Comparison of ENCODE assay signal across 1 cellular context in genomic region chr15:77623878-77624524, GRCh38.
TF ChIP-seq lines count a peak whose summit lies in the region.

No MANE protein-coding gene starts in this region.

TF ChIP-seq in HEK293, 187 proteins besides CTCF, POLR2A, EP300 and RAD21 (continued from another document and continues in another):
- TF ChIP-seq HIC1 (tag by site-specific recombination; IDR thresholded peaks at IDR 0.05) (no peak), ZBTB1 (tag by site-specific recombination; IDR thresholded peaks at IDR 0.05) (no peak), ZNF169 (tag by site-specific recombination; IDR thresholded peaks at IDR 0.05) (no peak), ZNF626 (tag by site-specific recombination; IDR thresholded peaks at IDR 0.05) (no peak), TRIM28 (IDR thresholded peaks at IDR 0.05; ENCODE audit: borderline replicate concordance, low read length) (no peak), ZNF629 (tag by site-specific recombination; IDR thresholded peaks at IDR 0.05) (no peak), ZNF544 (tag by site-specific recombination; IDR thresholded peaks at IDR 0.05) (no peak), ZNF280C (tag by site-specific recombination; IDR thresholded peaks at IDR 0.05) (no peak), ZNF341 (tag by site-specific recombination; IDR thresholded peaks at IDR 0.05; ENCODE audit: low read depth) (no peak), ZNF416 (tag by site-specific recombination; IDR thresholded peaks at IDR 0.05) (no peak), ZNF513 (tag by site-specific recombination; IDR thresholded peaks at IDR 0.05) (no peak), ZNF394 (tag by site-specific recombination; IDR thresholded peaks at IDR 0.05; ENCODE audit: borderline replicate concordance) (no peak), ZNF704 (tag by site-specific recombination; IDR thresholded peaks at IDR 0.05) (no peak), ZNF280D (tag by site-specific recombination; IDR thresholded peaks at IDR 0.05) (no peak), ZFP3 (tag by site-specific recombination; IDR thresholded peaks at IDR 0.05; ENCODE audit: low read depth) (no peak), ZEB2 (tag by site-specific recombination; IDR thresholded peaks at IDR 0.05) (no peak), ZNF274 (IDR thresholded peaks at IDR 0.05; ENCODE audit: low read length) (no peak), ZNF274 (tag by site-specific recombination; IDR thresholded peaks at IDR 0.05; ENCODE audit: borderline replicate concordance) (no peak), ZNF488 (tag by site-specific recombination; IDR thresholded peaks at IDR 0.05) (peak; percentile 81), ZNF391 (tag by site-specific recombination; IDR thresholded peaks at IDR 0.05; ENCODE audit: borderline replicate concordance, low read depth) (no peak), ZNF112 (tag by site-specific recombination; IDR thresholded peaks at IDR 0.05) (no peak), ZSCAN4 (tag by site-specific recombination; IDR thresholded peaks at IDR 0.05) (peak; percentile 97), ZNF404 (tag by site-specific recombination; IDR thresholded peaks at IDR 0.05) (no peak), ZNF24 (tag by site-specific recombination; IDR thresholded peaks at IDR 0.05) (no peak), PRDM4 (tag by site-specific recombination; IDR thresholded peaks at IDR 0.05) (no peak), ZFP69B (tag by site-specific recombination; IDR thresholded peaks at IDR 0.05) (peak; percentile 57), PBX3 (CRISPR knock-in tag; IDR thresholded peaks at IDR 0.05) (no peak), ZSCAN16 (tag by site-specific recombination; IDR thresholded peaks at IDR 0.05) (no peak), KLF10 (tag by site-specific recombination; IDR thresholded peaks at IDR 0.05) (no peak), ZNF239 (tag by site-specific recombination; IDR thresholded peaks at IDR 0.05) (peak; percentile 51; the same call in 1 of the 2 replicates), ZNF830 (tag by site-specific recombination; IDR thresholded peaks at IDR 0.05; ENCODE audit: low read depth) (no peak), ZNF2 (tag by site-specific recombination; IDR thresholded peaks at IDR 0.05) (peak; percentile 82; the same call in 1 of the 2 replicates), ZNF157 (tag by site-specific recombination; IDR thresholded peaks at IDR 0.05) (peak; percentile 53; the same call in 1 of the 2 replicates), ZNF324 (tag by site-specific recombination; IDR thresholded peaks at IDR 0.05) (0 out of 2 replicates have a peak, but pooled peaks have one; percentile 20), ZNF791 (tag by site-specific recombination; IDR thresholded peaks at IDR 0.05) (0 out of 2 replicates have a peak, but pooled peaks have one; percentile 68), ZNF18 (tag by site-specific recombination; IDR thresholded peaks at IDR 0.05) (peak; percentile 96), WT1 (tag by site-specific recombination; IDR thresholded peaks at IDR 0.05) (no peak), ZNF423 (tag by site-specific recombination; IDR thresholded peaks at IDR 0.05) (no peak), EGR2 (tag by site-specific recombination; IDR thresholded peaks at IDR 0.05; ENCODE audit: low read depth) (0 out of 2 replicates have a peak, but pooled peaks have one; percentile 3), ZNF624 (tag by site-specific recombination; IDR thresholded peaks at IDR 0.05) (no peak), ZSCAN18 (tag by site-specific recombination; IDR thresholded peaks at IDR 0.05) (no peak), ZFP41 (tag by site-specific recombination; IDR thresholded peaks at IDR 0.05; ENCODE audit: borderline replicate concordance) (no peak), ZNF473 (tag by site-specific recombination; IDR thresholded peaks at IDR 0.05) (peak; percentile 97), GLI4 (tag by site-specific recombination; IDR thresholded peaks at IDR 0.05) (peak; percentile 90), ZNF433 (tag by site-specific recombination; IDR thresholded peaks at IDR 0.05; ENCODE audit: low read depth) (no peak)
